1 cellular context compared by ENCODE assay signal in the genomic region with DNA sequence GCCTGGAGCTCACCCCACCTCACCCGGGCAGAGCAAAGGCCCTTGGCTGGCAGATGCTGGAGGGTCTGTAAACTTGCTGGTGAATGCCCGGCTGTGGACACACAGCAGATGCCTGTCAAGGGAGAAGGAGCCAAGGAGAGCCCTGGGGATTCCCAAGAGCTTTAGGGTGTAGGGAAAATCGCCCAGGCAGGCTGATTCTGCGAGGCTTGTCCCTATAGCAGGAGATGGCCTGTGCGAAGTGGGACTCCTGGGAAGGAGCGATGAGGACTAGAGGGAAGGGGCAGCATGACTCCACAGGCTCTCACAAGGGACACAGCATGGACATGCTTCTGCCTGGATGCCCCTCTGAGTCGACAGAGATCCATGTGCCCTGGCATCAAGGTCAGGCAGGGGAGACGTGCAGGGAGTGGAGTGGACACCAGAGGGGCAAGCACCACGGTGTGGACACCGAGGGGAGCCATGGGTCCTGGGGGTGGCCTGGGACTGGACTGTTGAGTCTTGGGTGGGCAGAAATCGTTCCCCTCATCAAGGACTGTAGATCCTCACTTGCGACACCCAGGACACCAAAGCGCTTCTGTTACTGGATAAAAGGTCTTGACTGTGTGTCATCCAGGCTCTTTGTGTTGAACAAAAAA.
TF ChIP-seq lines count a peak whose summit lies in the region.

No MANE protein-coding gene starts in this region.

TF ChIP-seq in IMR-90, 13 proteins besides CTCF, POLR2A, EP300 and RAD21 (continued from another document):
- TF ChIP-seq, protein P1, sequence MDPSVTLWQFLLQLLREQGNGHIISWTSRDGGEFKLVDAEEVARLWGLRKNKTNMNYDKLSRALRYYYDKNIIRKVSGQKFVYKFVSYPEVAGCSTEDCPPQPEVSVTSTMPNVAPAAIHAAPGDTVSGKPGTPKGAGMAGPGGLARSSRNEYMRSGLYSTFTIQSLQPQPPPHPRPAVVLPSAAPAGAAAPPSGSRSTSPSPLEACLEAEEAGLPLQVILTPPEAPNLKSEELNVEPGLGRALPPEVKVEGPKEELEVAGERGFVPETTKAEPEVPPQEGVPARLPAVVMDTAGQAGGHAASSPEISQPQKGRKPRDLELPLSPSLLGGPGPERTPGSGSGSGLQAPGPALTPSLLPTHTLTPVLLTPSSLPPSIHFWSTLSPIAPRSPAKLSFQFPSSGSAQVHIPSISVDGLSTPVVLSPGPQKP (IDR thresholded peaks at IDR 0.05; ENCODE audit: borderline replicate concordance, low read depth, low read length), result no peak
- no peak for TF ChIP-seq CEBPB (IDR thresholded peaks at IDR 0.05; ENCODE audit: low read depth, low read length)
- TF ChIP-seq RCOR1 (IDR thresholded peaks at IDR 0.05; ENCODE audit: insufficient replicate concordance, low read length), result no peak
- TF ChIP-seq, protein P2, sequence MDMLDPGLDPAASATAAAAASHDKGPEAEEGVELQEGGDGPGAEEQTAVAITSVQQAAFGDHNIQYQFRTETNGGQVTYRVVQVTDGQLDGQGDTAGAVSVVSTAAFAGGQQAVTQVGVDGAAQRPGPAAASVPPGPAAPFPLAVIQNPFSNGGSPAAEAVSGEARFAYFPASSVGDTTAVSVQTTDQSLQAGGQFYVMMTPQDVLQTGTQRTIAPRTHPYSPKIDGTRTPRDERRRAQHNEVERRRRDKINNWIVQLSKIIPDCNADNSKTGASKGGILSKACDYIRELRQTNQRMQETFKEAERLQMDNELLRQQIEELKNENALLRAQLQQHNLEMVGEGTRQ (IDR thresholded peaks at IDR 0.05; ENCODE audit: low read depth, low read length), result no peak
- TF ChIP-seq BHLHE40 (IDR thresholded peaks at IDR 0.05; ENCODE audit: low read depth, low read length), result no peak
- TF ChIP-seq FOS (IDR thresholded peaks at IDR 0.05; ENCODE audit: low read depth, low read length), result no peak
